8 cellular contexts compared by ENCODE assay signal in the genomic region with DNA sequence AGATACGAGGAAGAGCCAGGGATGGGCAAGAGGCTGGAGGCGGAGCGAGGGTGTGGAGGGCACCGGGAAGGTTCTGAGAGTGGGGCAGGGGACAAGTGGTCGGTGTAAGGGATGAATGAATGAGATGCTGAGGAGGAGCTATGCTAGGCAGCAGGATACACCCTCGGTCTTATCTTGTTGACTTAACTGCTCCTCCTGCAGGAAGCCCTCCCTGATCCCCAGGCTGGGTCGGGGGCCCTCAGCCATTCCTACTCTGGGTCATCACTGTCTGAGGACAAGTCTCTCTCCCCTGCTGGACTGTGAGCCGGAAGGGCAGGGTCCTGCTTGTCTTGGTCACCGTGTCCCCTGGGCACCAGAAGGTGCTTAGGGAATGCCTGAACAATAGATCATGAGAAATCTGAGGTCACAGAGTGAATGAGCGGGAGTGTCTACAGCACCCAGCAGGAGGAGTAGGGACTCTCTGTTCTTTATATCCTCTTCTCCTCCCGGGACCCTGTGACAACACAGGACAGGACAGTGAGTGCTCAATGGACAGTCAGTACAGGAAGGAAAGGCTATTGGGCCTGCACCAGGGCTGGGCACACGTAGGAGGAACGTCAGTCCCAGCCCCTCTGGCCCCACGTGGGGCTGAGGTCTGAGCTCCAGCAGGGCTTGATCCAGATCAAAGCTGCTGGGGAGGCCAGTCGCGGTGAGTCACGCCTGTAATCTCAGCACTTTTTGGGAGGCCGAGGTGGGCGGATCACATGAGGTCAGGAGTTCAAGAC. TPM values are rescaled to one million over a fixed set of nuclear protein-coding genes. Genes with fewer than 3 reads are reported as not detected.
A peak's percentile ranks its signal among the peaks of the same experiment; 100 is the strongest.
DNase-seq lines count a peak whose midpoint lies in the region; ATAC-seq, FAIRE-seq and TF ChIP-seq lines count a peak whose summit lies in the region.

No MANE protein-coding gene starts in this region.

- no peaks in the 10 kb centered on the region for H3K9me2 ChIP-seq in OCI-LY7 (ENCODE audit: insufficient read depth, low read length)

- 70% methylated on average over 16 of the region's 19 CpGs; no CpG with 5 or more reads in 1 of the 2 experiments for WGBS in H1 (ENCODE audit: extremely low coverage in 1 of 2, insufficient coverage in 1 of 2, insufficient read length in 1 of 2, insufficient replicate concordance in 2 of 2, low coverage in 1 of 2, low lambda C conversion rate in 2 of 2, missing lambda C conversion rate in 1 of 2), 2 experiments
- 38 to 60% methylated on average over 3 to 18 of the region's 19 CpGs for WGBS in transverse colon (ENCODE audit: low coverage in 1 of 2), 2 donors

- H3K9me3 Mint-ChIP-seq in neural progenitor cell: peaks cover 2% of the 10 kb centered on the region
- peaks cover 0 to 18% (median 10%) of the 10 kb centered on the region in 7 donors for H3K9me3 Mint-ChIP-seq in CD14-positive monocyte

- no peak overlapping the region for H4K5ac ChIP-seq in H1 (ENCODE audit: insufficient read length, low read depth, low read length)

- TF ChIP-seq CTCF in OCI-LY7 (conservative IDR thresholded peaks at IDR 0.05; ENCODE audit: low read length) (no peak), H1 (IDR thresholded peaks at IDR 0.05; ENCODE audit: control extremely low read depth in 1 of 3, insufficient read depth in 1 of 3, low read depth in 1 of 3, low read length in 3 of 3) (no peak), neural progenitor cell (IDR thresholded peaks at IDR 0.05) (no peak), CD14-positive monocyte (IDR thresholded peaks at IDR 0.05) (no peak), transverse colon (IDR thresholded peaks at IDR 0.05) (no peak)

- DNase-seq in EH (ENCODE audit: low read depth) (peak; percentile 68), OCI-LY7 (ENCODE audit: low spot score) (no peak), H1 (ENCODE audit: low read depth in 1 of 2, low spot score in 2 of 2) (no peak), neural progenitor cell (ENCODE audit: low spot score) (no peak), CD14-positive monocyte (ENCODE audit: low spot score) (no peak), transverse colon (no peak)

- no peaks in the 10 kb centered on the region for H4K20me1 ChIP-seq in OCI-LY7 (ENCODE audit: insufficient read depth, low read length)
- H4K20me1 ChIP-seq in H1 (replicated peaks in 1 of 2; ENCODE audit: control insufficient read depth in 1 of 2, insufficient read depth in 2 of 2, low read length in 2 of 2): peaks cover 0 to 14% of the 10 kb centered on the region in 2 experiments
- H4K20me1 ChIP-seq in neural progenitor cell (ENCODE audit: low read depth): peaks cover 14% of the 10 kb centered on the region

- peaks cover 16 to 49% (median 40%) of the 10 kb centered on the region in 4 experiments for H3K27me3 ChIP-seq in H1 (replicated peaks in 1 of 4; ENCODE audit: control insufficient read depth in 3 of 4, extremely low read depth in 1 of 4, insufficient read depth in 3 of 4, low read length in 3 of 4)
- H3K27me3 ChIP-seq in neural progenitor cell: peaks cover 69% of the 10 kb centered on the region
- H3K27me3 ChIP-seq in transverse colon: peaks cover 66% of the 10 kb centered on the region

- TF ChIP-seq EP300 in H1 (IDR thresholded peaks at IDR 0.05; ENCODE audit: borderline replicate concordance in 1 of 2, low read depth in 2 of 2, low read length in 2 of 2) (no peak), transverse colon (IDR thresholded peaks at IDR 0.05; ENCODE audit: low read depth) (no peak)

- in situ Hi-C loops in transverse colon (cut with MboI; ENCODE audit: low pct_ligation_motif_present in 1 of 4, low pct_unique_long_range_greater_than_20kb in 1 of 4, low sequenced_read_pairs in 3 of 4): no loop called here

- no peaks in the 10 kb centered on the region for H3K79me1 ChIP-seq in H1 (ENCODE audit: low read depth, low read length)

- ATAC-seq in HG02938 (IDR thresholded peaks at IDR 0.05; ENCODE audit: unreplicated experiment) (no peak), GM18868 (IDR thresholded peaks at IDR 0.05; ENCODE audit: unreplicated experiment) (no peak)

- H3K4me1 Mint-ChIP-seq in neural progenitor cell: peaks cover 19% of the 10 kb centered on the region
- H3K4me1 Mint-ChIP-seq in CD14-positive monocyte: peaks cover 18% of the 10 kb centered on the region

- no peak for FAIRE-seq in H1 (lab: Jason Lieb, UNC)

- no peak overlapping the region for H2BK15ac ChIP-seq in H1 (ENCODE audit: low read length)

- no peak overlapping the region for H2BK20ac ChIP-seq in H1 (ENCODE audit: low read length)

- no peaks in the 10 kb centered on the region; the same call in 1 of the 2 replicates for H3K36me3 ChIP-seq in OCI-LY7 (ENCODE audit: insufficient read depth, low read length)
- H3K36me3 ChIP-seq in H1 (ENCODE audit: control insufficient read depth in 2 of 4, insufficient read depth in 4 of 4, low read length in 3 of 4): 0 out of 8 replicates have a peak, but pooled peaks cover 0 to 2% (median 0%) of the 10 kb centered on the region in 4 experiments
- no peaks in the 10 kb centered on the region for H3K36me3 ChIP-seq in neural progenitor cell
- H3K36me3 ChIP-seq in transverse colon: no peaks in the 10 kb centered on the region

- H3K4me3 Mint-ChIP-seq in neural progenitor cell (peak overlapping the region; percentile 79), CD14-positive monocyte (peak overlapping the region in 1 of 2 donors; percentile 81)

- H4K8ac ChIP-seq in H1 (ENCODE audit: extremely low read depth, insufficient read depth, low read length): peak overlapping the region; percentile 8

- H3K9ac ChIP-seq in H1 (replicated peaks in 1 of 4; ENCODE audit: extremely low read depth in 1 of 4, low read depth in 3 of 4, low read length in 3 of 4) (no peak overlapping the region), neural progenitor cell (no peak overlapping the region)

- H3K27ac Mint-ChIP-seq in neural progenitor cell (no peak overlapping the region), CD14-positive monocyte (no peak overlapping the region)

- no peak for TF ChIP-seq RAD21 in H1 (IDR thresholded peaks at IDR 0.05 in 1 of 2, conservative IDR thresholded peaks at IDR 0.05 in 1 of 2; ENCODE audit: low read depth in 2 of 2, low read length in 2 of 2)

- H3K9me3 ChIP-seq in OCI-LY7 (ENCODE audit: low read length): no peaks in the 10 kb centered on the region
- H3K9me3 ChIP-seq in H1 (ENCODE audit: insufficient read depth in 2 of 2, low read depth in 1 of 2, low read length in 1 of 2): peaks cover 0 to 8% of the 10 kb centered on the region in 2 experiments; a peak in 1 of 4 replicates
- H3K9me3 ChIP-seq in neural progenitor cell (ENCODE audit: low read depth): no peaks in the 10 kb centered on the region
- H3K9me3 ChIP-seq in transverse colon: no peaks in the 10 kb centered on the region

- no peak overlapping the region for H3K27ac ChIP-seq in OCI-LY7 (ENCODE audit: low read depth, low read length, poor library complexity, severe bottlenecking)
- no peak overlapping the region for H3K27ac ChIP-seq in H1 (ENCODE audit: low read depth, low read length)
- no peak overlapping the region for H3K27ac ChIP-seq in neural progenitor cell
- no peak overlapping the region for H3K27ac ChIP-seq in transverse colon

- no TSS peak for BruUV-seq in OCI-LY7 (replicated peaks; lab: Mats Ljungman, UMichigan)

- H3K23ac ChIP-seq in H1 (ENCODE audit: insufficient read length): no peak overlapping the region

- H3K4me3 ChIP-seq in OCI-LY7 (ENCODE audit: low read depth, low read length, poor library complexity, severe bottlenecking) (no peak overlapping the region), H1 (ENCODE audit: extremely low read depth in 1 of 4, insufficient read depth in 2 of 4, low read depth in 3 of 4, low read length in 4 of 4) (peak overlapping the region; percentile 17 to 55 (median 29); a peak in 7 of 8 replicates), neural progenitor cell (peak overlapping the region; percentile 43), transverse colon (peak overlapping the region in 2 of 4 donors; percentile 24 to 27)

- H3K79me2 ChIP-seq in OCI-LY7 (ENCODE audit: insufficient read depth, low read depth, low read length) (no peaks in the 10 kb centered on the region), H1 (ENCODE audit: control insufficient read depth in 1 of 2, insufficient read depth in 2 of 2, low read length in 2 of 2) (no peaks in the 10 kb centered on the region), neural progenitor cell (ENCODE audit: low read depth) (no peaks in the 10 kb centered on the region)

- CTCF ChIA-PET in OCI-LY7 (lab: Charles Lee; ENCODE audit: unreplicated experiment): no interaction called here
- CTCF ChIA-PET in H1 (lab: Charles Lee; ENCODE audit: partially characterized antibody): interaction anchor here (1.3 to 2.3 kb wide), 9 partner anchors 10 to 202 kb away, joined by 4 to 10 read pairs (median 5); a partner anchor contains a TSS

- H3K56ac ChIP-seq in H1 (replicated peaks; ENCODE audit: insufficient read length, low read depth, low read length): no peak overlapping the region

- TF ChIP-seq POLR2A in H1 (IDR thresholded peaks at IDR 0.05; ENCODE audit: control extremely low read depth in 1 of 2, low read depth in 2 of 2, low read length in 2 of 2) (no peak), transverse colon (IDR thresholded peaks at IDR 0.05) (no peak)

- H2AK5ac ChIP-seq in H1 (ENCODE audit: low read depth, low read length): no peak overlapping the region; the same call in 1 of the 2 replicates

- H3K36me3 Mint-ChIP-seq in neural progenitor cell (no peaks in the 10 kb centered on the region), CD14-positive monocyte (peaks cover 0 to 7% of the 10 kb centered on the region in 2 donors)

- H3K4me2 ChIP-seq in OCI-LY7 (ENCODE audit: low read length): peak overlapping the region; percentile 12; the same call in 1 of the 2 replicates
- H3K4me2 ChIP-seq in H1 (ENCODE audit: insufficient read depth in 1 of 2, low read depth in 2 of 2, low read length in 2 of 2): peak overlapping the region; percentile 72 to 77
- H3K4me2 ChIP-seq in neural progenitor cell: peak overlapping the region; percentile 78

- H3K27me3 Mint-ChIP-seq in neural progenitor cell (ENCODE audit: insufficient read depth, low read depth): peaks cover 20% of the 10 kb centered on the region
- H3K27me3 Mint-ChIP-seq in CD14-positive monocyte (ENCODE audit: low read depth in 3 of 3): peaks cover 50 to 78% (median 70%) of the 10 kb centered on the region in 3 donors

- peak overlapping the region; percentile 95 for H3K18ac ChIP-seq in H1 (ENCODE audit: extremely low read depth, low read length)

- H2BK12ac ChIP-seq in H1 (ENCODE audit: low read depth, low read length): no peak overlapping the region

- H3K4me1 ChIP-seq in OCI-LY7 (ENCODE audit: insufficient read depth, low read length, poor library complexity, severe bottlenecking) (peaks cover 11% of the 10 kb centered on the region), H1 (replicated peaks in 1 of 4; ENCODE audit: control insufficient read depth in 3 of 4, insufficient read depth in 4 of 4, low read length in 3 of 4) (peaks cover 0 to 13% (median 3%) of the 10 kb centered on the region in 4 experiments; a peak in 6 of 7 replicates), neural progenitor cell (peaks cover 11% of the 10 kb centered on the region), transverse colon (peaks cover 20 to 32% (median 25%) of the 10 kb centered on the region in 4 donors)

- H3K23me2 ChIP-seq in H1 (ENCODE audit: low read depth, low read length): peaks cover 9% of the 10 kb centered on the region; the same call in 1 of the 2 replicates

- no peak overlapping the region for H2BK120ac ChIP-seq in H1 (replicated peaks; ENCODE audit: low read depth, low read length)

- H3K4ac ChIP-seq in H1 (replicated peaks; ENCODE audit: insufficient read length, low read depth, low read length): no peak overlapping the region

- H4K91ac ChIP-seq in H1 (replicated peaks; ENCODE audit: insufficient read length, low read length): no peak overlapping the region

- intact Hi-C loops in OCI-LY7 (cut with micrococcal nuclease; ENCODE audit: unreplicated experiment): no loop called here
- intact Hi-C loops in CD14-positive monocyte (cut with micrococcal nuclease): no loop called here
- intact Hi-C loops in transverse colon (cut with DNase I; ENCODE audit: low total_unique reads): no loop called here

- H2AFZ ChIP-seq in OCI-LY7 (ENCODE audit: low read length): no peak overlapping the region
- H2AFZ ChIP-seq in H1 (ENCODE audit: low read length): no peak overlapping the region
- peak overlapping the region; percentile 58 for H2AFZ ChIP-seq in neural progenitor cell (replicated peaks)

- peaks cover 24% of the 10 kb centered on the region for H3F3A ChIP-seq in neural progenitor cell (ENCODE audit: low read depth)

- H3K14ac ChIP-seq in H1 (ENCODE audit: insufficient read length): no peak overlapping the region

- no peak overlapping the region for H2BK5ac ChIP-seq in H1 (ENCODE audit: low read depth, low read length)

- POLR2A ChIA-PET in OCI-LY7 (lab: Charles Lee) (no interaction called here), H1 (lab: Charles Lee; ENCODE audit: partially characterized antibody) (interaction anchor here (0.6 to 3.5 kb wide), 12 partner anchors 11 to 465 kb away, joined by 3 to 21 read pairs (median 4); a partner anchor contains a TSS)

RNA-seq across cellular contexts. Expression of a gene that starts 6.5 kb away (rescaled TPM):
- 0.50 and 1.0 TPM in 2 replicates for total RNA-seq in OCI-LY7 (2014; rRNA removed; shearing (Covaris generic))
- total RNA-seq in OCI-LY7 (2022) (1.00 and 1.0 TPM in 2 replicates), neural progenitor cell (ENCODE audit: low replicate concordance) (0.02 and 0.19 TPM in 2 replicates), transverse colon (1 to 10 TPM in 1 of 4 donors, under 1 TPM in 1, not detected in 2; 0.32 to 1.5 TPM)
- total RNA-seq in H1 (2021; fragmentation: NEBNext Ultra II Directional; extraction: Animal tissue kit (Norgen Biotek cat#: 25700)): 0.38 and 0.39 TPM in 2 replicates
- polyA plus RNA-seq in H1 (2011; rRNA removed) (0.30 and 0.55 TPM in 2 replicates), CD14-positive monocyte (not detected)
- polyA plus RNA-seq in H1 (2011; cell fraction: cytosol; rRNA removed): 0.69 TPM
- 0.73 TPM for polyA plus RNA-seq in H1 (2011; cell fraction: nucleus; rRNA removed)
- polyA plus RNA-seq in H1 (2012, experiment 1 of 2): 0.22 to 0.24 TPM (median 0.23 TPM) in 3 of 4 replicates, not detected in the other
- 0.20 TPM for polyA plus RNA-seq in H1 (2012, experiment 2 of 2)
- polyA plus RNA-seq in H1 (2013, experiment 1 of 2): 0.22 TPM
- polyA plus RNA-seq in H1 (2013, experiment 2 of 2): 0.26 TPM
- 0.22 and 0.32 TPM in 2 replicates for polyA minus RNA-seq in H1 (2011; rRNA and poly(A)+ RNA removed)
- not detected for polyA minus RNA-seq in H1 (2011; cell fraction: cytosol; rRNA and poly(A)+ RNA removed)
- polyA minus RNA-seq in H1 (2011; cell fraction: nucleus; rRNA and poly(A)+ RNA removed): 0.80 TPM

RNA-seq across cellular contexts. Expression of a gene that starts 23.8 kb away (rescaled TPM):
- total RNA-seq in OCI-LY7 (2014; rRNA removed; shearing (Covaris generic)): 50.5 and 55.6 TPM in 2 replicates
- total RNA-seq in OCI-LY7 (2022): 70.9 and 81.9 TPM in 2 replicates
- 30.5 and 31.8 TPM in 2 replicates for total RNA-seq in H1 (2021; fragmentation: NEBNext Ultra II Directional; extraction: Animal tissue kit (Norgen Biotek cat#: 25700))
- 130 and 144 TPM in 2 replicates for polyA plus RNA-seq in H1 (2011; rRNA removed)
- 127 TPM for polyA plus RNA-seq in H1 (2011; cell fraction: cytosol; rRNA removed)
- polyA plus RNA-seq in H1 (2011; cell fraction: nucleus; rRNA removed): 71.3 TPM
- 38.7 to 84.3 TPM (median 76.0 TPM) in 4 replicates for polyA plus RNA-seq in H1 (2012, experiment 1 of 2)
- polyA plus RNA-seq in H1 (2012, experiment 2 of 2): 102 TPM
- 35.8 TPM for polyA plus RNA-seq in H1 (2013, experiment 1 of 2)
- polyA plus RNA-seq in H1 (2013, experiment 2 of 2): 35.4 TPM
- polyA minus RNA-seq in H1 (2011; rRNA and poly(A)+ RNA removed): 9.3 and 13.3 TPM in 2 replicates
- polyA minus RNA-seq in H1 (2011; cell fraction: cytosol; rRNA and poly(A)+ RNA removed): 17.0 TPM
- 10.3 TPM for polyA minus RNA-seq in H1 (2011; cell fraction: nucleus; rRNA and poly(A)+ RNA removed)
- total RNA-seq in neural progenitor cell (ENCODE audit: low replicate concordance): 24.7 and 55.1 TPM in 2 replicates
- polyA plus RNA-seq in CD14-positive monocyte: 10 to 100 TPM; 63.4 to 82.7 TPM
- 10 to 100 TPM in 3 of 4 donors, not detected in 1; 15.7 to 51.2 (median 29.7) TPM for total RNA-seq in transverse colon

RNA-seq across cellular contexts. Expression of a gene that starts 24.3 kb away (rescaled TPM):
- 8.1 and 9.7 TPM in 2 replicates for total RNA-seq in OCI-LY7 (2014; rRNA removed; shearing (Covaris generic))
- total RNA-seq in OCI-LY7 (2022) (13.8 and 15.4 TPM in 2 replicates), neural progenitor cell (ENCODE audit: low replicate concordance) (2.0 and 3.8 TPM in 2 replicates), transverse colon (10 to 100 TPM in 1 of 4 donors, 1 to 10 TPM in 3; 5.0 to 10.3 (median 9.2) TPM)
- 6.0 and 8.0 TPM in 2 replicates for total RNA-seq in H1 (2021; fragmentation: NEBNext Ultra II Directional; extraction: Animal tissue kit (Norgen Biotek cat#: 25700))
- polyA plus RNA-seq in H1 (2011; rRNA removed) (6.1 and 7.6 TPM in 2 replicates), CD14-positive monocyte (1 to 10 TPM; 2.9 to 4.7 TPM)
- polyA plus RNA-seq in H1 (2011; cell fraction: cytosol; rRNA removed): 3.2 TPM
- 5.1 TPM for polyA plus RNA-seq in H1 (2011; cell fraction: nucleus; rRNA removed)
- polyA plus RNA-seq in H1 (2012, experiment 1 of 2): 4.5 to 6.2 TPM (median 5.0 TPM) in 4 replicates
- polyA plus RNA-seq in H1 (2012, experiment 2 of 2): 3.8 TPM
- 5.2 TPM for polyA plus RNA-seq in H1 (2013, experiment 1 of 2)
- 6.0 TPM for polyA plus RNA-seq in H1 (2013, experiment 2 of 2)
- polyA minus RNA-seq in H1 (2011; rRNA and poly(A)+ RNA removed): 4.8 and 6.4 TPM in 2 replicates
- polyA minus RNA-seq in H1 (2011; cell fraction: cytosol; rRNA and poly(A)+ RNA removed): 4.0 TPM
- polyA minus RNA-seq in H1 (2011; cell fraction: nucleus; rRNA and poly(A)+ RNA removed): 8.1 TPM

Comparison
In these comparisons a context has a peak if more than half of its experiments do, and no peak if none do; other contexts are left out.
1. H3K4me2 ChIP-seq: peak in every context shown above with its lines; median percentile 78 in neural progenitor cell; 74 in H1; 12 in OCI-LY7.